ENCODE assay signal across 19 cellular contexts in genomic region chr15:77010312-77010686, GRCh38. TPM values are rescaled to one million over a fixed set of nuclear protein-coding genes. Genes with fewer than 3 reads are reported as not detected.
A peak's percentile ranks its signal among the peaks of the same experiment; 100 is the strongest.
DNase-seq lines count a peak whose midpoint lies in the region; ATAC-seq and TF ChIP-seq lines count a peak whose summit lies in the region.
"Had no signal": no experiment of that assay in that cellular context is flagged by ENCODE, and none has a peak within 500 bp of the region (broad histone marks: within the 10 kb centered on the region; RNA-seq: fewer than 3 reads in every experiment).

No MANE protein-coding gene starts in this region.

- H3K27ac Mint-ChIP-seq in T-helper 1 cell treated with Interleukin-12 subunit alpha and Interleukin-12 subunit beta and Interleukin-4 antibody, amounts not matched to agents 30 μg/mL and 1 μg/mL, for 36 hours, result peak overlapping the region; percentile 80
- peak overlapping the region; percentile 73 for H3K27ac Mint-ChIP-seq in activated CD8-positive, alpha-beta T cell treated with anti-CD3 and anti-CD28 coated beads for 36 hours
- H3K27ac Mint-ChIP-seq in naive thymus-derived CD4-positive, alpha-beta T cell, result peak overlapping the region; percentile 76 to 93 (median 87)
- H3K27ac Mint-ChIP-seq: brain, mesothelial cell of epicardium had no signal

- H3K4me1 Mint-ChIP-seq in T-helper 1 cell treated with Interleukin-12 subunit alpha and Interleukin-12 subunit beta and Interleukin-4 antibody, amounts not matched to agents 30 μg/mL and 1 μg/mL, for 36 hours (ENCODE audit: low read depth), result peaks cover 74% of the 10 kb centered on the region
- H3K4me1 Mint-ChIP-seq in activated CD8-positive, alpha-beta T cell treated with anti-CD3 and anti-CD28 coated beads for 36 hours (ENCODE audit: low read depth), result peaks cover 88% of the 10 kb centered on the region
- H3K4me1 Mint-ChIP-seq in naive thymus-derived CD4-positive, alpha-beta T cell, result peaks cover 60 to 91% (median 81%) of the 10 kb centered on the region in 7 donors
- H3K4me1 Mint-ChIP-seq: brain, mesothelial cell of epicardium had no signal

- no peaks in the 10 kb centered on the region for H3K27me3 Mint-ChIP-seq in T-helper 1 cell treated with Interleukin-12 subunit alpha and Interleukin-12 subunit beta and Interleukin-4 antibody, amounts not matched to agents 30 μg/mL and 1 μg/mL, for 36 hours (ENCODE audit: low read depth)
- no peaks in the 10 kb centered on the region for H3K27me3 Mint-ChIP-seq in activated CD8-positive, alpha-beta T cell treated with anti-CD3 and anti-CD28 coated beads for 36 hours
- H3K27me3 Mint-ChIP-seq in naive thymus-derived CD4-positive, alpha-beta T cell, result no peaks in the 10 kb centered on the region

- peaks cover 41% of the 10 kb centered on the region for H3K36me3 Mint-ChIP-seq in T-helper 1 cell treated with Interleukin-12 subunit alpha and Interleukin-12 subunit beta and Interleukin-4 antibody, amounts not matched to agents 30 μg/mL and 1 μg/mL, for 36 hours (ENCODE audit: low read depth)
- H3K36me3 Mint-ChIP-seq in activated CD8-positive, alpha-beta T cell treated with anti-CD3 and anti-CD28 coated beads for 36 hours (ENCODE audit: low read depth), result peaks cover 62% of the 10 kb centered on the region
- peaks cover 0 to 40% (median 8%) of the 10 kb centered on the region in 5 donors for H3K36me3 Mint-ChIP-seq in naive thymus-derived CD4-positive, alpha-beta T cell
- H3K36me3 Mint-ChIP-seq: brain, mesothelial cell of epicardium had no signal

- CTCF ChIA-PET in activated CD8-positive, alpha-beta T cell treated with anti-CD3 and anti-CD28 coated beads for 36 hours (lab: Charles Lee), result interaction anchor here (1.3 to 1.4 kb wide), 2 partner anchors 12 to 37 kb away, joined by 3 to 6 read pairs; no protein-coding TSS in a partner anchor
- CTCF ChIA-PET in naive thymus-derived CD4-positive, alpha-beta T cell (lab: Charles Lee), result interaction anchor here (0.8 kb wide), 1 partner anchor 13 kb away, joined by 5 read pairs; no protein-coding TSS in a partner anchor

- DNase-seq in T-helper 1 cell, result no peak
- peak; percentile 72 for DNase-seq in DMS53 (lab: John Stamatoyannopoulos, UW)
- DNase-seq in activated CD8-positive, alpha-beta T cell treated with anti-CD3 and anti-CD28 coated beads for 36 hours, result no peak
- no peak for DNase-seq in naive thymus-derived CD4-positive, alpha-beta T cell
- no peak for DNase-seq in AML-193 (lab: John Stamatoyannopoulos, UW)
- DNase-seq in SIG-M5 (lab: John Stamatoyannopoulos, UW), result no peak
- DNase-seq: activated CD4-positive, CD25-positive, alpha-beta regulatory T cell; activated T-cell treated with anti-CD3 and anti-CD28 coated beads, Interleukin-2, amount 50 U/mL, for 4 hours; NCI-H2081; SW 1271; upper lobe of right lung had no signal

- no peaks in the 10 kb centered on the region for H3K9me3 ChIP-seq in naive thymus-derived CD4-positive, alpha-beta T cell (ENCODE audit: control insufficient read depth in 2 of 3, low read length in 3 of 3)
- H3K9me3 ChIP-seq: esophagus muscularis mucosa, heart left ventricle, upper lobe of right lung had no signal

- H3K4me3 Mint-ChIP-seq in T-helper 1 cell treated with Interleukin-12 subunit alpha and Interleukin-12 subunit beta and Interleukin-4 antibody, amounts not matched to agents 30 μg/mL and 1 μg/mL, for 36 hours, result peak overlapping the region; percentile 58
- no peak overlapping the region for H3K4me3 Mint-ChIP-seq in activated CD8-positive, alpha-beta T cell treated with anti-CD3 and anti-CD28 coated beads for 36 hours
- peak overlapping the region in 6 of 10 donors; percentile 8 to 58 (median 32) for H3K4me3 Mint-ChIP-seq in naive thymus-derived CD4-positive, alpha-beta T cell
- H3K4me3 Mint-ChIP-seq: activated T-cell treated with anti-CD3 and anti-CD28 coated beads, Interleukin-2, amount 50 U/mL, for 4 hours; brain; mesothelial cell of epicardium had no signal

- peaks cover 0 to 10% (median 0%) of the 10 kb centered on the region in 3 experiments for H3K36me3 ChIP-seq in naive thymus-derived CD4-positive, alpha-beta T cell (ENCODE audit: control insufficient read depth in 2 of 3, insufficient read depth in 3 of 3, low read length in 3 of 3)
- H3K36me3 ChIP-seq: esophagus muscularis mucosa, heart left ventricle, upper lobe of right lung had no signal

- no peak for TF ChIP-seq CTCF in activated CD8-positive, alpha-beta T cell treated with anti-CD3 and anti-CD28 coated beads for 36 hours (IDR thresholded peaks at IDR 0.05)

- intact Hi-C loops in activated CD8-positive, alpha-beta T cell treated with anti-CD3 and anti-CD28 coated beads for 36 hours (cut with micrococcal nuclease), result loop anchor here (5.0 to 10.0 kb wide), 2 partner anchors 38 to 105 kb away; partner anchors contain the start of gene SCAPER
- intact Hi-C loops in naive thymus-derived CD4-positive, alpha-beta T cell (cut with micrococcal nuclease), result loop anchor here in 1 of 2 donors (5.0 kb wide), 2 partner anchors 103 to 412 kb away; partner anchors contain the start of genes HMG20A, PEAK1 and SCAPER

- POLR2A ChIA-PET in activated CD8-positive, alpha-beta T cell treated with anti-CD3 and anti-CD28 coated beads for 36 hours (lab: Charles Lee), result interaction anchor here (0.9 to 6.9 kb wide), 4 partner anchors 10 to 22 kb away, joined by 5 to 50 read pairs (median 6); partner anchors contain the start of gene PSTPIP1
- POLR2A ChIA-PET in naive thymus-derived CD4-positive, alpha-beta T cell (lab: Charles Lee), result interaction anchor here (1.1 to 1.9 kb wide), 3 partner anchors 14 to 21 kb away, joined by 4 to 8 read pairs (median 5); partner anchors contain the start of gene PSTPIP1

- H3K9me3 Mint-ChIP-seq in T-helper 1 cell treated with Interleukin-12 subunit alpha and Interleukin-12 subunit beta and Interleukin-4 antibody, amounts not matched to agents 30 μg/mL and 1 μg/mL, for 36 hours, result no peaks in the 10 kb centered on the region
- H3K9me3 Mint-ChIP-seq in activated CD8-positive, alpha-beta T cell treated with anti-CD3 and anti-CD28 coated beads for 36 hours, result no peaks in the 10 kb centered on the region
- H3K9me3 Mint-ChIP-seq in naive thymus-derived CD4-positive, alpha-beta T cell, result no peaks in the 10 kb centered on the region
- H3K9me3 Mint-ChIP-seq: activated T-cell treated with anti-CD3 and anti-CD28 coated beads, Interleukin-2, amount 50 U/mL, for 4 hours; mesothelial cell of epicardium had no signal

- H3K4me1 ChIP-seq in naive thymus-derived CD4-positive, alpha-beta T cell (ENCODE audit: control insufficient read depth in 2 of 2, insufficient read depth in 2 of 2, low read length in 2 of 2), result peaks cover 45 to 73% of the 10 kb centered on the region in 2 donors
- H3K4me1 ChIP-seq: upper lobe of right lung had no signal

- H3K27me3 ChIP-seq in naive thymus-derived CD4-positive, alpha-beta T cell (ENCODE audit: control insufficient read depth in 2 of 2, insufficient read depth in 2 of 2, low read length in 2 of 2), result no peaks in the 10 kb centered on the region
- H3K27me3 ChIP-seq: esophagus muscularis mucosa, heart left ventricle, upper lobe of right lung had no signal

- ATAC-seq in activated CD8-positive, alpha-beta T cell treated with anti-CD3 and anti-CD28 coated beads for 36 hours, result no peak
- ATAC-seq in naive thymus-derived CD4-positive, alpha-beta T cell, result no peak
- no peak for ATAC-seq in GM21528 (IDR thresholded peaks at IDR 0.05; ENCODE audit: low FRiP score, unreplicated experiment)
- ATAC-seq: activated T-cell treated with anti-CD3 and anti-CD28 coated beads, Interleukin-2, amount 50 U/mL, for 4 hours; heart left ventricle; upper lobe of right lung had no signal

- peak overlapping the region; percentile 56 for H3K27ac ChIP-seq in naive thymus-derived CD4-positive, alpha-beta T cell (ENCODE audit: low read depth, low read length)
- H3K27ac ChIP-seq: esophagus muscularis mucosa, heart left ventricle, upper lobe of right lung had no signal

- H3K4me3 ChIP-seq in naive thymus-derived CD4-positive, alpha-beta T cell (ENCODE audit: low read length), result no peak overlapping the region
- H3K4me3 ChIP-seq: esophagus muscularis mucosa, GM12878, heart left ventricle, upper lobe of right lung had no signal

RNA-seq across cellular contexts. Expression of gene PSTPIP1, which starts 15.4 kb away (rescaled TPM):
- 100 to 1,000 TPM; 113 to 121 TPM for total RNA-seq in activated CD8-positive, alpha-beta T cell treated with anti-CD3 and anti-CD28 coated beads for 36 hours
- 100 to 1,000 TPM; 101 to 182 (median 146) TPM for total RNA-seq in naive thymus-derived CD4-positive, alpha-beta T cell
- 10 to 100 TPM; 29.1 to 38.2 TPM for polyA plus RNA-seq in naive thymus-derived CD4-positive, alpha-beta T cell
- total RNA-seq: M059J, mesothelial cell of epicardium had no signal
